1 cellular context compared by ENCODE assay signal in the genomic region with DNA sequence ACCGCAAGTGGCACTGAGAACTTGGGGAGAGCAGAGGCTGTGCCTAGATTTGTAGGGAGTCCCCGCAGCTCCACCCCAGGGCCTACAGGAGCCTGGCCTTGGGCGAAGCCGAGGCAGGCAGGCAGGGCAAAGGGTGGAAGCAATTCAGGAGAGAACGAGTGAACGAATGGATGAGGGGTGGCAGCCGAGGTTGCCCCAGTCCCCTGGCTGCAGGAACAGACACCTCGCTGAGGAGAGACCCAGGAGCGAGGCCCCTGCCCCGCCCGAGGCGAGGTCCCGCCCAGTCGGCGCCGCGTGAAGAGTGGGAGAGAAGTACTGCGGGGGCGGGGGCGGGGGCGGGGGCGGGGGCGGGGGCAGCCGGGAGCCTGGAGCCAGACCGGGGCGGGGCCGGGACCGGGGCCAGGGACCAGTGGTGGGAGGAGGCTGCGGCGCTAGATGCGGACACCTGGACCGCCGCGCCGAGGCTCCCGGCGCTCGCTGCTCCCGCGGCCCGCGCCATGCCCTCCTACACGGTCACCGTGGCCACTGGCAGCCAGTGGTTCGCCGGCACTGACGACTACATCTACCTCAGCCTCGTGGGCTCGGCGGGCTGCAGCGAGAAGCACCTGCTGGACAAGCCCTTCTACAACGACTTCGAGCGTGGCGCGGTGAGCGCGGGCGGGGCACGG.
TF ChIP-seq lines count a peak whose summit lies in the region.

A gene (plus strand): TSS at position 434 of the 668 bp plus-strand sequence. CDS start 64 bp downstream, at position 498.

TF ChIP-seq in Ishikawa, 13 proteins besides CTCF, POLR2A, EP300 and RAD21 (continued from another document):
- TF ChIP-seq, protein P1, sequence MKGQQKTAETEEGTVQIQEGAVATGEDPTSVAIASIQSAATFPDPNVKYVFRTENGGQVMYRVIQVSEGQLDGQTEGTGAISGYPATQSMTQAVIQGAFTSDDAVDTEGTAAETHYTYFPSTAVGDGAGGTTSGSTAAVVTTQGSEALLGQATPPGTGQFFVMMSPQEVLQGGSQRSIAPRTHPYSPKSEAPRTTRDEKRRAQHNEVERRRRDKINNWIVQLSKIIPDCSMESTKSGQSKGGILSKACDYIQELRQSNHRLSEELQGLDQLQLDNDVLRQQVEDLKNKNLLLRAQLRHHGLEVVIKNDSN (IDR thresholded peaks at IDR 0.05), result no peak
- TF ChIP-seq CREB1 (IDR thresholded peaks at IDR 0.05; ENCODE audit: low read depth) (no peak), TEAD4 (IDR thresholded peaks at IDR 0.05) (no peak), YY1 (IDR thresholded peaks at IDR 0.05; ENCODE audit: low read depth) (no peak), FOXM1 (IDR thresholded peaks at IDR 0.05; ENCODE audit: borderline replicate concordance, low read depth) (no peak), NFIC (IDR thresholded peaks at IDR 0.05) (0 out of 2 replicates have a peak, but pooled peaks have one; percentile 9)
TF ChIP-seq in Ishikawa: peak in this region for 3.
